In genomic region chr4:83011779-83012630, GRCh38 we compare ENCODE assay signal across 8 cellular contexts. TPM values are rescaled to one million over a fixed set of nuclear protein-coding genes. Genes with fewer than 3 reads are reported as not detected.
DNase-seq lines count a peak whose midpoint lies in the region; ATAC-seq and TF ChIP-seq lines count a peak whose summit lies in the region.

No MANE protein-coding gene starts in this region.

- H3K9me3 ChIP-seq in Caco-2: no peaks in the 10 kb centered on the region
- no peaks in the 10 kb centered on the region for H3K9me3 ChIP-seq in WERI-Rb-1 (ENCODE audit: severe bottlenecking)
- H3K9me3 ChIP-seq in stomach: no peaks in the 10 kb centered on the region

- POLR2A ChIA-PET in Caco-2 (lab: Charles Lee): interaction anchor here (0.6 to 3.0 kb wide), 3 partner anchors 23 to 112 kb away, joined by 6 to 21 read pairs (median 18); partner anchors contain the start of genes COPS4 and THAP9

- TF ChIP-seq CTCF in Caco-2 (IDR thresholded peaks at IDR 0.05; ENCODE audit: insufficient read depth in 1 of 2, low read depth in 1 of 2, low read length in 1 of 2, severe bottlenecking in 1 of 2, unreplicated experiment in 1 of 2) (no peak), WERI-Rb-1 (IDR thresholded peaks at IDR 0.05; ENCODE audit: low read depth, low read length) (no peak), stomach (IDR thresholded peaks at IDR 0.05) (no peak)

- H3K36me3 Mint-ChIP-seq in Caco-2 (ENCODE audit: insufficient read depth, unreplicated experiment): peaks cover 28% of the 10 kb centered on the region

- intact Hi-C loops in Caco-2 (cut with micrococcal nuclease; ENCODE audit: unreplicated experiment): loop anchor here (2.0 kb wide), 2 partner anchors 111 to 253 kb away; partner anchors contain the start of gene THAP9
- intact Hi-C loops in stomach (cut with DNase I; ENCODE audit: low total_unique reads): no loop called here

- H3K27me3 Mint-ChIP-seq in Caco-2 (ENCODE audit: insufficient read depth, unreplicated experiment): no peaks in the 10 kb centered on the region

- H3K4me3 Mint-ChIP-seq in Caco-2 (ENCODE audit: unreplicated experiment): peak overlapping the region; percentile 95

- H3K4me1 Mint-ChIP-seq in Caco-2 (ENCODE audit: low read depth, unreplicated experiment): peaks cover 28% of the 10 kb centered on the region

- TSS peak; percentile 20 for BruUV-seq in Caco-2 (replicated peaks; lab: Mats Ljungman, UMichigan)

- peak overlapping the region; percentile 51 for H3K4me3 ChIP-seq in Caco-2 (ENCODE audit: low read depth, low read length)
- H3K4me3 ChIP-seq in WERI-Rb-1 (ENCODE audit: low read depth, low read length): peak overlapping the region; percentile 89
- H3K4me3 ChIP-seq in stomach: peak overlapping the region; percentile 69 to 88 (median 78)

- CTCF ChIA-PET in Caco-2 (lab: Charles Lee): interaction anchor here (1.0 kb wide), 1 partner anchor 23 kb away, joined by 8 read pairs; the partner anchor contains the start of gene COPS4

- peak overlapping the region; percentile 99 for H3K27ac Mint-ChIP-seq in Caco-2 (ENCODE audit: unreplicated experiment)

- H3K27me3 ChIP-seq in Caco-2 (replicated peaks; ENCODE audit: control insufficient read depth, insufficient read depth, low read length) (no peaks in the 10 kb centered on the region), WERI-Rb-1 (ENCODE audit: insufficient read depth, low read depth, severe bottlenecking) (no peaks in the 10 kb centered on the region), stomach (no peaks in the 10 kb centered on the region)

- DNase-seq in Caco-2: peak; percentile 55 to 69
- DNase-seq in HK-2 (ENCODE audit: unreplicated experiment): peak; percentile 62
- DNase-seq in WERI-Rb-1: peak; percentile 38
- peak; percentile 2 for DNase-seq in effector CD8-positive, alpha-beta T cell (lab: John Stamatoyannopoulos, UW)
- DNase-seq in medulla oblongata (ENCODE audit: extremely low spot score): peak; percentile 54
- peak; percentile 51 for DNase-seq in stomach
- DNase-seq in NCI-H526 treated with DMSO at 0.1 percent for 48 hours (lab: John Stamatoyannopoulos, UW): no peak

- H3K36me3 ChIP-seq in Caco-2 (ENCODE audit: control insufficient read depth, insufficient read depth, low read length) (no peaks in the 10 kb centered on the region), WERI-Rb-1 (no peaks in the 10 kb centered on the region), stomach (no peaks in the 10 kb centered on the region)

- H3K9me3 Mint-ChIP-seq in Caco-2 (ENCODE audit: unreplicated experiment): no peaks in the 10 kb centered on the region

- TF ChIP-seq EP300 in stomach (IDR thresholded peaks at IDR 0.05): no peak

- H3K27ac ChIP-seq in WERI-Rb-1 (peak overlapping the region; percentile 87), stomach (peak overlapping the region; percentile 91 to 95 (median 93))

- WGBS in stomach, 5 donors: 0 to 2% (median 1%) methylated on average over 33 to 41 of the region's 41 CpGs

- H3K4me1 ChIP-seq in Caco-2 (peaks cover 15% of the 10 kb centered on the region; the same call in 1 of the 2 replicates), stomach (peaks cover 25 to 55% (median 41%) of the 10 kb centered on the region in 4 donors)

- no peak for TF ChIP-seq POLR2A in stomach (IDR thresholded peaks at IDR 0.05)

- ATAC-seq in GM19397 (IDR thresholded peaks at IDR 0.05; ENCODE audit: unreplicated experiment): peak; percentile 13

RNA-seq across cellular contexts. Expression of gene LIN54, which starts 1.4 kb away (rescaled TPM):
- total RNA-seq in Caco-2 (2022): 27.6 and 29.6 TPM in 2 replicates
- total RNA-seq in stomach: 10 to 100 TPM in 2 of 5 donors, 1 to 10 TPM in 3; 1.2 to 40.3 (median 4.9) TPM
- 1 to 10 TPM; 2.1 to 2.9 (median 2.5) TPM for polyA plus RNA-seq in stomach

RNA-seq across cellular contexts. Expression of gene COPS4, which starts 23.0 kb away (rescaled TPM):
- total RNA-seq in Caco-2 (2022) (34.5 and 36.3 TPM in 2 replicates), stomach (100 to 1,000 TPM in 2 of 5 donors, 10 to 100 TPM in 2, 1 to 10 TPM in 1; 1.7 to 302 (median 50.4) TPM)
- 10 to 100 TPM; 19.5 to 34.1 (median 22.8) TPM for polyA plus RNA-seq in stomach
